Comparison of ENCODE assay signal across 18 cellular contexts in genomic region chr11:76811259-76811658, GRCh38.
"Had no signal": no experiment of that assay in that cellular context is flagged by ENCODE, and none has a peak within 500 bp of the region (broad histone marks: within the 10 kb centered on the region; RNA-seq: fewer than 3 reads in every experiment).

No MANE protein-coding gene starts in this region.

- H3K27ac ChIP-seq: coronary artery, esophagus muscularis mucosa, foreskin keratinocyte, gastroesophageal sphincter had no signal

- H3K27me3 ChIP-seq: dorsolateral prefrontal cortex, esophagus muscularis mucosa, foreskin keratinocyte, gastroesophageal sphincter, heart right ventricle, left lung had no signal

- H3K27ac Mint-ChIP-seq: mesothelial cell of epicardium had no signal

- H3K4me3 ChIP-seq: coronary artery, dorsolateral prefrontal cortex, esophagus muscularis mucosa, gastroesophageal sphincter, left lung, lower lobe of right lung, mucosa of descending colon had no signal

- DNase-seq: dermis blood vessel endothelial cell; dorsolateral prefrontal cortex; effector CD4-positive, alpha-beta T cell; effector memory CD4-positive, alpha-beta T cell; foreskin keratinocyte; heart right ventricle; hippocampal formation; left cardiac atrium; left lung; left ventricle myocardium superior; lower lobe of right lung; mesenchymal stem cell; mucosa of descending colon; naive B cell had no signal

- H3K4me1 ChIP-seq: foreskin keratinocyte had no signal

- H3K4me1 Mint-ChIP-seq: mesothelial cell of epicardium had no signal

- H3K4me3 Mint-ChIP-seq: mesothelial cell of epicardium had no signal

- H3K36me3 ChIP-seq: esophagus muscularis mucosa, gastroesophageal sphincter, heart right ventricle, left lung, lower lobe of right lung had no signal

- ATAC-seq: foreskin keratinocyte, gastroesophageal sphincter, left cardiac atrium, left ventricle myocardium superior had no signal
